Comparison of ENCODE assay signal across 16 cellular contexts in the genomic region with DNA sequence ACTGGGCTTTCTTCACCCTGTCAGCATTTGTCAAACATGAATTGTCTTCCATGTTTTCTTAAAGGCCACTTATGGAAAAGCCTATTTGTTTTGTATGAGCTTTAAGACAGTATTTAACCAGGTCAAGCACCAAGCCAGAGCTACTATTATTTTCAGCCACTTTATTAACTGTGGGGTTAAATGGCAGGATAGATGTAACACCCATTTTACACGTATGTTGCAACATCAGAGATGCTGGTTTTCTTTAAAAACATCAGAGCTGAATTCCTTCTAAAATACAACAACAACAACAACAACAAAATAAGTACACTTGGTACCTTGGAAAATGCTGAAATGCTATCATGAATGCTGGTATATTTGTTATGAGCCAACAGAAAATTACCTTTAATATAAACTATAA. TPM values are rescaled to one million over a fixed set of nuclear protein-coding genes. Genes with fewer than 3 reads are reported as not detected.
A peak's percentile ranks its signal among the peaks of the same experiment; 100 is the strongest.
DNase-seq lines count a peak whose midpoint lies in the region; ATAC-seq and TF ChIP-seq lines count a peak whose summit lies in the region.
"Had no signal": no experiment of that assay in that cellular context is flagged by ENCODE, and none has a peak within 500 bp of the region (broad histone marks: within the 10 kb centered on the region; RNA-seq: fewer than 3 reads in every experiment).

No MANE protein-coding gene starts in this region.

- peaks cover 44% of the 10 kb centered on the region for H3K4me1 Mint-ChIP-seq in activated naive CD4-positive, alpha-beta T cell treated with anti-CD3 and anti-CD28 coated beads, Interleukin-2, amount 50 U/mL, for 24 hours
- H3K4me1 Mint-ChIP-seq in natural killer cell: peaks cover 23 to 38% of the 10 kb centered on the region in 2 donors
- peaks cover 1% of the 10 kb centered on the region for H3K4me1 Mint-ChIP-seq in glutamatergic neuron (ENCODE audit: low read depth, unreplicated experiment)

- intact Hi-C loops in natural killer cell (cut with micrococcal nuclease): no loop called here

- WGBS in smooth muscle cell (ENCODE audit: low lambda C conversion rate): 92% methylated on average over 1 of the region's 1 CpG

- no peaks in the 10 kb centered on the region for H3K9me3 ChIP-seq in Karpas-422 (ENCODE audit: low read length)
- no peaks in the 10 kb centered on the region for H3K9me3 ChIP-seq in smooth muscle cell (replicated peaks; ENCODE audit: low read depth)
- H3K9me3 ChIP-seq: BLaER1 had no signal

- H3K9ac ChIP-seq in Karpas-422 (ENCODE audit: low read length): no peak overlapping the region
- no peak overlapping the region for H3K9ac ChIP-seq in smooth muscle cell (ENCODE audit: low read depth)
- H3K9ac ChIP-seq: BLaER1 had no signal

- H3K4me2 ChIP-seq in Karpas-422 (ENCODE audit: low read depth, low read length, poor library complexity, severe bottlenecking) (no peak overlapping the region), smooth muscle cell (no peak overlapping the region)
- H3K4me2 ChIP-seq: BLaER1 had no signal

- no peak overlapping the region for H3K4me3 ChIP-seq in Karpas-422 (ENCODE audit: low read length)
- no peak overlapping the region for H3K4me3 ChIP-seq in smooth muscle cell
- H3K4me3 ChIP-seq: BLaER1 had no signal

- peak overlapping the region; percentile 68 for H3K27ac Mint-ChIP-seq in activated naive CD4-positive, alpha-beta T cell treated with anti-CD3 and anti-CD28 coated beads, Interleukin-2, amount 50 U/mL, for 24 hours
- peak overlapping the region; percentile 80 to 100 for H3K27ac Mint-ChIP-seq in natural killer cell
- H3K27ac Mint-ChIP-seq in glutamatergic neuron (ENCODE audit: unreplicated experiment): no peak overlapping the region

- no peaks in the 10 kb centered on the region for H3K27me3 Mint-ChIP-seq in activated naive CD4-positive, alpha-beta T cell treated with anti-CD3 and anti-CD28 coated beads, Interleukin-2, amount 50 U/mL, for 24 hours
- H3K27me3 Mint-ChIP-seq in natural killer cell (ENCODE audit: low read depth in 2 of 2) (no peaks in the 10 kb centered on the region), glutamatergic neuron (ENCODE audit: unreplicated experiment) (no peaks in the 10 kb centered on the region)

- H3K27ac ChIP-seq in Karpas-422 (ENCODE audit: low read length) (no peak overlapping the region), smooth muscle cell (ENCODE audit: low read depth) (peak overlapping the region; percentile 93)
- H3K27ac ChIP-seq: BLaER1 had no signal

- peaks cover 60% of the 10 kb centered on the region for H3F3A ChIP-seq in smooth muscle cell (ENCODE audit: low read depth)

- no peak for TF ChIP-seq CTCF in natural killer cell (IDR thresholded peaks at IDR 0.05)
- TF ChIP-seq CTCF in smooth muscle cell (IDR thresholded peaks at IDR 0.05; ENCODE audit: borderline replicate concordance, insufficient read depth, poor library complexity, severe bottlenecking): no peak
- TF ChIP-seq CTCF in glutamatergic neuron (IDR thresholded peaks at IDR 0.05; ENCODE audit: partially characterized antibody, unreplicated experiment): no peak

- no peaks in the 10 kb centered on the region for H4K20me1 ChIP-seq in Karpas-422 (ENCODE audit: insufficient read depth, low read depth, low read length)
- peaks cover 67% of the 10 kb centered on the region for H4K20me1 ChIP-seq in smooth muscle cell (ENCODE audit: low read depth)
- H4K20me1 ChIP-seq: BLaER1 had no signal

- H3K4me3 Mint-ChIP-seq in activated naive CD4-positive, alpha-beta T cell treated with anti-CD3 and anti-CD28 coated beads, Interleukin-2, amount 50 U/mL, for 24 hours: no peak overlapping the region
- H3K4me3 Mint-ChIP-seq in natural killer cell (no peak overlapping the region), glutamatergic neuron (ENCODE audit: unreplicated experiment) (no peak overlapping the region)

- H3K79me2 ChIP-seq in Karpas-422 (ENCODE audit: low read length) (peaks cover 9% of the 10 kb centered on the region; the same call in 1 of the 2 replicates), smooth muscle cell (ENCODE audit: low read depth) (peaks cover 17% of the 10 kb centered on the region)

- H3K4me1 ChIP-seq in Karpas-422 (ENCODE audit: low read length) (no peaks in the 10 kb centered on the region), smooth muscle cell (ENCODE audit: low read depth) (no peaks in the 10 kb centered on the region)
- H3K4me1 ChIP-seq: BLaER1 had no signal

- no peaks in the 10 kb centered on the region for H3K9me3 Mint-ChIP-seq in activated naive CD4-positive, alpha-beta T cell treated with anti-CD3 and anti-CD28 coated beads, Interleukin-2, amount 50 U/mL, for 24 hours
- no peaks in the 10 kb centered on the region for H3K9me3 Mint-ChIP-seq in natural killer cell
- no peaks in the 10 kb centered on the region for H3K9me3 Mint-ChIP-seq in glutamatergic neuron (ENCODE audit: unreplicated experiment)
- H3K9me3 Mint-ChIP-seq: CD8-positive, alpha-beta memory T cell had no signal

- DNase-seq in activated naive CD4-positive, alpha-beta T cell (lab: John Stamatoyannopoulos, UW): no peak
- DNase-seq in Karpas-422 (peak; percentile 32), natural killer cell (no peak), smooth muscle cell (lab: John Stamatoyannopoulos, UW; ENCODE audit: unreplicated experiment) (no peak), glutamatergic neuron (no peak), NCI-H69 (lab: John Stamatoyannopoulos, UW) (no peak), GDM1 (lab: John Stamatoyannopoulos, UW) (no peak)
- DNase-seq: CD8-positive, alpha-beta memory T cell; DMS79 treated with DMSO at 0.1 percent for 48 hours; KBM-7; NCI-H1436; NCI-H2029; NCI-H2171 treated with DMSO at 0.1 percent for 48 hours; NCI-H82 had no signal

- H3K36me3 ChIP-seq in Karpas-422 (ENCODE audit: insufficient read depth, low read length) (peaks cover 61% of the 10 kb centered on the region), smooth muscle cell (ENCODE audit: low read depth) (peaks cover 54% of the 10 kb centered on the region)

- ATAC-seq in natural killer cell: no peak

- peaks cover 32% of the 10 kb centered on the region for H3K36me3 Mint-ChIP-seq in activated naive CD4-positive, alpha-beta T cell treated with anti-CD3 and anti-CD28 coated beads, Interleukin-2, amount 50 U/mL, for 24 hours
- H3K36me3 Mint-ChIP-seq in natural killer cell: peaks cover 22% of the 10 kb centered on the region
- no peaks in the 10 kb centered on the region for H3K36me3 Mint-ChIP-seq in glutamatergic neuron (ENCODE audit: unreplicated experiment)

- H3K27me3 ChIP-seq in Karpas-422 (ENCODE audit: low read length) (no peaks in the 10 kb centered on the region), smooth muscle cell (ENCODE audit: low read depth) (no peaks in the 10 kb centered on the region)
- H3K27me3 ChIP-seq: BLaER1 had no signal

- no peaks in the 10 kb centered on the region for H3K9me2 ChIP-seq in Karpas-422 (replicated peaks; ENCODE audit: insufficient read depth, low read length)

- H2AFZ ChIP-seq in Karpas-422 (ENCODE audit: low read length) (no peak overlapping the region), smooth muscle cell (ENCODE audit: low read depth) (no peak overlapping the region)

RNA-seq across cellular contexts. Expression of gene ARRDC3, which starts 13.6 kb away (rescaled TPM):
- total RNA-seq in Karpas-422 (2014; rRNA removed; shearing (Covaris generic); ENCODE audit: low replicate concordance): 17.8 and 20.1 TPM in 2 replicates
- total RNA-seq in natural killer cell (100 to 1,000 TPM; 117 to 375 (median 133) TPM), smooth muscle cell (95.0 and 106 TPM in 2 replicates), glutamatergic neuron (ENCODE audit: unreplicated experiment) (109 TPM)
- polyA plus RNA-seq in smooth muscle cell: 27.1 and 30.1 TPM in 2 replicates
